Comparison of ENCODE assay signal across 10 cellular contexts in genomic region chr5:88190106-88190834, GRCh38.
DNase-seq lines count a peak whose midpoint lies in the region; ATAC-seq and FAIRE-seq lines count a peak whose summit lies in the region.
"Had no signal": no experiment of that assay in that cellular context is flagged by ENCODE, and none has a peak within 500 bp of the region (broad histone marks: within the 10 kb centered on the region; RNA-seq: fewer than 3 reads in every experiment).

No MANE protein-coding gene starts in this region.

- no peak overlapping the region for H3K9ac ChIP-seq in mesendoderm (ENCODE audit: low read length)

- H3K4me1 Mint-ChIP-seq in effector memory CD8-positive, alpha-beta T cell (ENCODE audit: low read depth in 2 of 2): no peaks in the 10 kb centered on the region

- no peak overlapping the region for H3K18ac ChIP-seq in mesendoderm (ENCODE audit: low read length)

- DNase-seq in ELF-1 (ENCODE audit: low read depth, low spot score) (peak; percentile 26), mesendoderm (peak; percentile 31), SJCRH30 (no peak), NCI-H446 (lab: John Stamatoyannopoulos, UW) (no peak), HuH-7.5 (ENCODE audit: low spot score) (no peak)
- DNase-seq in effector memory CD8-positive, alpha-beta T cell: no peak
- DNase-seq: COR-L47 had no signal

- no peaks in the 10 kb centered on the region for H3K79me1 ChIP-seq in mesendoderm (ENCODE audit: low read length)

- H2BK120ac ChIP-seq in mesendoderm (ENCODE audit: low read depth, low read length): no peak overlapping the region

- H2AK5ac ChIP-seq in mesendoderm (ENCODE audit: low read length): no peak overlapping the region

- H3K27ac ChIP-seq in angular gyrus (ENCODE audit: low read depth, low read length) (peak overlapping the region; percentile 58), mesendoderm (ENCODE audit: low read depth, low read length) (no peak overlapping the region), SJCRH30 (no peak overlapping the region)
- H3K27ac ChIP-seq: skin epidermis had no signal

- H3K4me3 Mint-ChIP-seq in effector memory CD8-positive, alpha-beta T cell: no peak overlapping the region

- no peaks in the 10 kb centered on the region for H3K36me3 ChIP-seq in mesendoderm (ENCODE audit: control insufficient read depth, insufficient read depth, low read length)
- peaks cover 11% of the 10 kb centered on the region; the same call in 1 of the 2 replicates for H3K36me3 ChIP-seq in SJCRH30

- no peak for ATAC-seq in effector memory CD8-positive, alpha-beta T cell (replicated peaks)

- H3K79me2 ChIP-seq in mesendoderm (ENCODE audit: control insufficient read depth, insufficient read depth, low read length): no peaks in the 10 kb centered on the region

- no peak overlapping the region for H2BK5ac ChIP-seq in mesendoderm (ENCODE audit: low read length)

- no peak overlapping the region for H4K5ac ChIP-seq in mesendoderm (ENCODE audit: low read length)

- H3K4me3 ChIP-seq in mesendoderm (ENCODE audit: low read length): no peak overlapping the region
- no peak overlapping the region for H3K4me3 ChIP-seq in SJCRH30
- H3K4me3 ChIP-seq: skin epidermis had no signal

- no peak overlapping the region for H2BK15ac ChIP-seq in mesendoderm (replicated peaks; ENCODE audit: low read depth)

- peak; percentile 41 for FAIRE-seq in A204.1 (lab: Jason Lieb, UNC)

- H3K9me3 ChIP-seq in SJCRH30 (replicated peaks): no peaks in the 10 kb centered on the region

- H3K4me2 ChIP-seq in mesendoderm (ENCODE audit: low read length): no peak overlapping the region

- H4K8ac ChIP-seq in mesendoderm (ENCODE audit: low read depth, low read length): no peak overlapping the region

- H3K23ac ChIP-seq in mesendoderm (ENCODE audit: low read length): no peak overlapping the region

- no peaks in the 10 kb centered on the region for H3K27me3 Mint-ChIP-seq in effector memory CD8-positive, alpha-beta T cell

- no peak overlapping the region for H3K27ac Mint-ChIP-seq in effector memory CD8-positive, alpha-beta T cell

- no peaks in the 10 kb centered on the region for H3K4me1 ChIP-seq in mesendoderm (ENCODE audit: control insufficient read depth, low read depth, low read length)
- H3K4me1 ChIP-seq in SJCRH30: no peaks in the 10 kb centered on the region

- H3K27me3 ChIP-seq in mesendoderm (ENCODE audit: insufficient read depth, low read length, poor library complexity): no peaks in the 10 kb centered on the region
- no peaks in the 10 kb centered on the region for H3K27me3 ChIP-seq in SJCRH30

- H3K9me3 Mint-ChIP-seq in effector memory CD8-positive, alpha-beta T cell: peaks cover 2 to 21% of the 10 kb centered on the region in 2 donors

- H3K4ac ChIP-seq in mesendoderm (ENCODE audit: low read depth, low read length): no peak overlapping the region

- WGBS in mesendoderm (ENCODE audit: extremely low coverage, insufficient coverage, low lambda C conversion rate): no CpG with 5 or more reads among the region's 9 CpGs

- no peak overlapping the region for H3K56ac ChIP-seq in mesendoderm (ENCODE audit: low read length)

- H3K36me3 Mint-ChIP-seq in effector memory CD8-positive, alpha-beta T cell (ENCODE audit: insufficient read depth): no peaks in the 10 kb centered on the region

Comparison
In these comparisons a context has a peak if more than half of its experiments do, and no peak if none do; other contexts are left out.
1. DNase-seq: peak in ELF-1 (single experiment) and mesendoderm (single experiment); none in SJCRH30 (0 of 2), NCI-H446 (0 of 2), effector memory CD8-positive, alpha-beta T cell (0 of 3) and HuH-7.5 (single experiment).